Comparison of ENCODE assay signal across 8 cellular contexts in genomic region chr20:25623225-25623735, GRCh38. TPM values are rescaled to one million over a fixed set of nuclear protein-coding genes. Genes with fewer than 3 reads are reported as not detected.
A peak's percentile ranks its signal among the peaks of the same experiment; 100 is the strongest.
DNase-seq lines count a peak whose midpoint lies in the region; ATAC-seq and TF ChIP-seq lines count a peak whose summit lies in the region.

No MANE protein-coding gene starts in this region.

- peaks cover 5% of the 10 kb centered on the region for H3K36me3 Mint-ChIP-seq in endodermal cell (ENCODE audit: low read depth)

- no peaks in the 10 kb centered on the region for H3K27me3 ChIP-seq in endodermal cell (ENCODE audit: control insufficient read depth, insufficient read depth, low read length, poor library complexity, severe bottlenecking)

- H3K27ac Mint-ChIP-seq in endodermal cell: peak overlapping the region; percentile 0

- peak; percentile 17 for ATAC-seq in GM21619 (IDR thresholded peaks at IDR 0.05; ENCODE audit: unreplicated experiment)

- no peak for TF ChIP-seq CTCF in endodermal cell (conservative IDR thresholded peaks at IDR 0.05)

- no peaks in the 10 kb centered on the region for H3K36me3 ChIP-seq in endodermal cell (ENCODE audit: control insufficient read depth, insufficient read depth, low read length)

- DNase-seq in GF-D8 (lab: John Stamatoyannopoulos, UW): peak; percentile 27
- DNase-seq in Jurkat, Clone E6-1 (ENCODE audit: low read depth, low spot score): no peak
- DNase-seq in activated CD4-positive, alpha-beta T cell treated with anti-CD3 and anti-CD28 coated beads for 48 hours: peak; percentile 53
- DNase-seq in endodermal cell: peak; percentile 70
- DNase-seq in mucosa of gallbladder (ENCODE audit: low spot score): peak; percentile 17
- DNase-seq in substantia nigra (lab: John Stamatoyannopoulos, UW): peak in 32 of 49 donors; percentile 18 to 56 (median 40)
- no peak for DNase-seq in NCI-H345 (lab: John Stamatoyannopoulos, UW)

- WGBS in endodermal cell (ENCODE audit: insufficient coverage in 1 of 2, insufficient read length in 1 of 2), 2 experiments: 0 to 2% methylated on average over 16 to 45 of the region's 45 CpGs

- H3K9me3 Mint-ChIP-seq in endodermal cell: peaks cover 21% of the 10 kb centered on the region

- peak overlapping the region; percentile 77 for H3K4me3 Mint-ChIP-seq in endodermal cell

- peaks cover 35% of the 10 kb centered on the region for H3K4me1 Mint-ChIP-seq in endodermal cell

- peak overlapping the region; percentile 94 for H3K4me3 ChIP-seq in Jurkat, Clone E6-1 (ENCODE audit: low read length)
- H3K4me3 ChIP-seq in endodermal cell (ENCODE audit: low read length): peak overlapping the region; percentile 92

- H3K27me3 Mint-ChIP-seq in endodermal cell (ENCODE audit: insufficient read depth): peaks cover 7% of the 10 kb centered on the region

- H3K9me3 ChIP-seq in endodermal cell (ENCODE audit: control insufficient read depth, low read length): peaks cover 7% of the 10 kb centered on the region

- peaks cover 6% of the 10 kb centered on the region for H3K4me1 ChIP-seq in endodermal cell (ENCODE audit: control insufficient read depth, insufficient read depth, low read length)

- H3K27ac ChIP-seq in endodermal cell (ENCODE audit: low read depth, low read length): peak overlapping the region; percentile 92
- peak overlapping the region; percentile 81 for H3K27ac ChIP-seq in substantia nigra (ENCODE audit: low read depth, low read length, poor library complexity, severe bottlenecking)

- peak overlapping the region; percentile 89 for H3K9ac ChIP-seq in endodermal cell (ENCODE audit: extremely low read depth, low read length, poor library complexity, severe bottlenecking)

RNA-seq across cellular contexts. Expression of gene NANP, which starts 0.5 kb away (rescaled TPM):
- polyA plus RNA-seq in Jurkat, Clone E6-1 (2012; ENCODE audit: insufficient read depth, insufficient read length): 7.7 TPM
- total RNA-seq in endodermal cell: 10 to 100 TPM in 1 of 2 donors, 1 to 10 TPM in 1; 6.5 to 10.4 TPM
- 5.9 TPM for polyA plus RNA-seq in endodermal cell (2013, experiment 1 of 2)
- polyA plus RNA-seq in endodermal cell (2013, experiment 2 of 2): 4.6 TPM
- 2.8 TPM for total RNA-seq in mucosa of gallbladder

RNA-seq across cellular contexts. Expression of gene NINL, which starts 37.9 kb away (rescaled TPM):
- 21.5 TPM for polyA plus RNA-seq in Jurkat, Clone E6-1 (2012; ENCODE audit: insufficient read depth, insufficient read length)
- 100 to 1,000 TPM in 1 of 2 donors, 10 to 100 TPM in 1; 78.5 to 101 TPM for total RNA-seq in endodermal cell
- polyA plus RNA-seq in endodermal cell (2013, experiment 1 of 2): 48.7 TPM
- 43.3 TPM for polyA plus RNA-seq in endodermal cell (2013, experiment 2 of 2)
- 20.8 TPM for total RNA-seq in mucosa of gallbladder

Comparison
In these comparisons a context has a peak if more than half of its experiments do, and no peak if none do; other contexts are left out.
1. DNase-seq: peak in GF-D8 (single experiment), activated CD4-positive, alpha-beta T cell treated with anti-CD3 and anti-CD28 coated beads for 48 hours (single experiment), endodermal cell (single experiment), mucosa of gallbladder (single experiment) and substantia nigra (32 of 49); none in Jurkat, Clone E6-1 (single experiment) and NCI-H345 (single experiment).